Comparison of ENCODE assay signal across 18 cellular contexts in genomic region chr16:12305847-12306246, GRCh38.
"Had no signal": no experiment of that assay in that cellular context is flagged by ENCODE, and none has a peak within 500 bp of the region (broad histone marks: within the 10 kb centered on the region; RNA-seq: fewer than 3 reads in every experiment).

No MANE protein-coding gene starts in this region.

- DNase-seq: activated CD4-positive, alpha-beta memory T cell treated with anti-CD3 and anti-CD28 coated beads, Interleukin-2, amount 10 ng/mL, durations not matched to agents 7 days and 5 days; activated CD4-positive, alpha-beta T cell treated with anti-CD3 and anti-CD28 coated beads, Interleukin-2, amount 10 ng/mL, durations not matched to agents 7 days and 5 days; activated CD4-positive, CD25-positive, alpha-beta regulatory T cell; activated gamma-delta T cell; activated naive CD4-positive, alpha-beta T cell treated with anti-CD3 and anti-CD28 coated beads, Interleukin-2, amount 10 ng/mL, durations not matched to agents 7 days and 5 days; activated naive CD8-positive, alpha-beta T cell treated with anti-CD3 and anti-CD28 coated beads for 36 hours; activated T-cell treated with anti-CD3 and anti-CD28 coated beads for 4 hours; activated T-cell treated with anti-CD3 and anti-CD28 coated beads, Interleukin-2, amount 50 U/mL, for 48 hours; cerebellar nuclear complex; MM.1S; NCI-H1930; NCI-H2107; NCI-H226; NCI-H748 treated with DMSO at 0.1 percent for 48 hours; OCI-M1; RPMI8226; T-helper 1 cell had no signal

- H3K4me3 Mint-ChIP-seq: activated CD4-positive, alpha-beta memory T cell treated with anti-CD3 and anti-CD28 coated beads, Interleukin-2, amount 10 ng/mL, durations not matched to agents 7 days and 5 days; activated CD4-positive, alpha-beta T cell treated with anti-CD3 and anti-CD28 coated beads, Interleukin-2, amount 10 ng/mL, durations not matched to agents 7 days and 5 days; activated naive CD4-positive, alpha-beta T cell treated with anti-CD3 and anti-CD28 coated beads, Interleukin-2, amount 10 ng/mL, durations not matched to agents 7 days and 5 days; activated naive CD8-positive, alpha-beta T cell treated with anti-CD3 and anti-CD28 coated beads for 36 hours; activated T-helper 17 cell treated with anti-CD3 and anti-CD28 coated beads, Interleukin-2, amount 50 U/mL, for 72 hours had no signal

- H3K9me3 Mint-ChIP-seq: activated CD4-positive, alpha-beta memory T cell treated with anti-CD3 and anti-CD28 coated beads, Interleukin-2, amount 10 ng/mL, durations not matched to agents 7 days and 5 days; activated CD4-positive, alpha-beta T cell treated with anti-CD3 and anti-CD28 coated beads, Interleukin-2, amount 10 ng/mL, durations not matched to agents 7 days and 5 days; activated naive CD4-positive, alpha-beta T cell treated with anti-CD3 and anti-CD28 coated beads, Interleukin-2, amount 10 ng/mL, durations not matched to agents 7 days and 5 days; activated naive CD8-positive, alpha-beta T cell treated with anti-CD3 and anti-CD28 coated beads for 36 hours; activated T-helper 17 cell treated with anti-CD3 and anti-CD28 coated beads, Interleukin-2, amount 50 U/mL, for 72 hours had no signal

- H3K4me1 Mint-ChIP-seq: activated CD4-positive, alpha-beta memory T cell treated with anti-CD3 and anti-CD28 coated beads, Interleukin-2, amount 10 ng/mL, durations not matched to agents 7 days and 5 days; activated CD4-positive, alpha-beta T cell treated with anti-CD3 and anti-CD28 coated beads, Interleukin-2, amount 10 ng/mL, durations not matched to agents 7 days and 5 days; activated naive CD4-positive, alpha-beta T cell treated with anti-CD3 and anti-CD28 coated beads, Interleukin-2, amount 10 ng/mL, durations not matched to agents 7 days and 5 days; activated naive CD8-positive, alpha-beta T cell treated with anti-CD3 and anti-CD28 coated beads for 36 hours; activated T-helper 17 cell treated with anti-CD3 and anti-CD28 coated beads, Interleukin-2, amount 50 U/mL, for 72 hours had no signal

- H3K27ac Mint-ChIP-seq: activated CD4-positive, alpha-beta memory T cell treated with anti-CD3 and anti-CD28 coated beads, Interleukin-2, amount 10 ng/mL, durations not matched to agents 7 days and 5 days; activated CD4-positive, alpha-beta T cell treated with anti-CD3 and anti-CD28 coated beads, Interleukin-2, amount 10 ng/mL, durations not matched to agents 7 days and 5 days; activated naive CD4-positive, alpha-beta T cell treated with anti-CD3 and anti-CD28 coated beads, Interleukin-2, amount 10 ng/mL, durations not matched to agents 7 days and 5 days; activated naive CD8-positive, alpha-beta T cell treated with anti-CD3 and anti-CD28 coated beads for 36 hours; activated T-helper 17 cell treated with anti-CD3 and anti-CD28 coated beads, Interleukin-2, amount 50 U/mL, for 72 hours had no signal

- H3K36me3 Mint-ChIP-seq: activated naive CD4-positive, alpha-beta T cell treated with anti-CD3 and anti-CD28 coated beads, Interleukin-2, amount 10 ng/mL, durations not matched to agents 7 days and 5 days had no signal

- H3K27me3 Mint-ChIP-seq: activated CD4-positive, alpha-beta memory T cell treated with anti-CD3 and anti-CD28 coated beads, Interleukin-2, amount 10 ng/mL, durations not matched to agents 7 days and 5 days; activated CD4-positive, alpha-beta T cell treated with anti-CD3 and anti-CD28 coated beads, Interleukin-2, amount 10 ng/mL, durations not matched to agents 7 days and 5 days; activated naive CD4-positive, alpha-beta T cell treated with anti-CD3 and anti-CD28 coated beads, Interleukin-2, amount 10 ng/mL, durations not matched to agents 7 days and 5 days; activated naive CD8-positive, alpha-beta T cell treated with anti-CD3 and anti-CD28 coated beads for 36 hours; activated T-helper 17 cell treated with anti-CD3 and anti-CD28 coated beads, Interleukin-2, amount 50 U/mL, for 72 hours had no signal
